In genomic region chr1:42960693-42961559, GRCh38 we compare ENCODE assay signal across 11 cellular contexts. TPM values are rescaled to one million over a fixed set of nuclear protein-coding genes. Genes with fewer than 3 reads are reported as not detected.
DNase-seq lines count a peak whose midpoint lies in the region; ATAC-seq, FAIRE-seq and TF ChIP-seq lines count a peak whose summit lies in the region.
"Had no signal": no experiment of that assay in that cellular context is flagged by ENCODE, and none has a peak within 500 bp of the region (broad histone marks: within the 10 kb centered on the region; RNA-seq: fewer than 3 reads in every experiment).

No MANE protein-coding gene starts in this region.

- H3K56ac ChIP-seq in H1 (replicated peaks; ENCODE audit: insufficient read length, low read depth, low read length), result no peak overlapping the region

- peak overlapping the region in 6 of 8 donors; percentile 13 to 91 (median 62) for H3K27ac Mint-ChIP-seq in CD8-positive, alpha-beta memory T cell
- peak overlapping the region; percentile 62 for H3K27ac Mint-ChIP-seq in neural progenitor cell

- peak overlapping the region; percentile 88 for H2BK20ac ChIP-seq in H1 (ENCODE audit: low read length)

- peaks cover 0 to 2% of the 10 kb centered on the region in 2 donors for H3K27me3 Mint-ChIP-seq in CD8-positive, alpha-beta memory T cell
- peaks cover 16% of the 10 kb centered on the region for H3K27me3 Mint-ChIP-seq in neural progenitor cell (ENCODE audit: insufficient read depth, low read depth)

- POLR2A ChIA-PET in CD8-positive, alpha-beta memory T cell (lab: Charles Lee), result interaction anchor here (1.0 kb wide), 1 partner anchor 26 kb away, joined by 4 read pairs; no protein-coding TSS in a partner anchor
- POLR2A ChIA-PET in H1 (lab: Charles Lee; ENCODE audit: partially characterized antibody), result interaction anchor here (0.5 to 14.7 kb wide), 11 partner anchors 10 to 100 kb away, joined by 3 to 140 read pairs (median 5); no protein-coding TSS in a partner anchor

- H3K4me3 Mint-ChIP-seq in CD8-positive, alpha-beta memory T cell, result peak overlapping the region; percentile 13 to 96 (median 37)
- peak overlapping the region; percentile 99 for H3K4me3 Mint-ChIP-seq in neural progenitor cell

- TF ChIP-seq POLR2A in H1 (IDR thresholded peaks at IDR 0.05; ENCODE audit: control extremely low read depth in 1 of 2, low read depth in 2 of 2, low read length in 2 of 2), result no peak
- no peak for TF ChIP-seq POLR2A in suprapubic skin (IDR thresholded peaks at IDR 0.05)

- H4K20me1 ChIP-seq in H1 (replicated peaks in 1 of 2; ENCODE audit: control insufficient read depth in 1 of 2, insufficient read depth in 2 of 2, low read length in 2 of 2) (peaks cover 8 to 13% of the 10 kb centered on the region in 2 experiments), neural progenitor cell (ENCODE audit: low read depth) (peaks cover 27% of the 10 kb centered on the region)

- H4K8ac ChIP-seq in H1 (ENCODE audit: extremely low read depth, insufficient read depth, low read length), result no peak overlapping the region

- FAIRE-seq in H1 (lab: Jason Lieb, UNC), result no peak

- peak overlapping the region; percentile 30 to 81; a peak in 3 of 4 replicates for H3K4me2 ChIP-seq in H1 (ENCODE audit: insufficient read depth in 1 of 2, low read depth in 2 of 2, low read length in 2 of 2)
- peak overlapping the region; percentile 100 for H3K4me2 ChIP-seq in neural progenitor cell

- no peaks in the 10 kb centered on the region for H3K9me3 ChIP-seq in CD8-positive, alpha-beta memory T cell (ENCODE audit: low read length)
- no peaks in the 10 kb centered on the region for H3K9me3 ChIP-seq in H1 (ENCODE audit: insufficient read depth in 2 of 2, low read depth in 1 of 2, low read length in 1 of 2)
- no peaks in the 10 kb centered on the region for H3K9me3 ChIP-seq in neural progenitor cell (ENCODE audit: low read depth)
- no peaks in the 10 kb centered on the region for H3K9me3 ChIP-seq in suprapubic skin
- H3K9me3 ChIP-seq: neutrophil had no signal

- peak overlapping the region; percentile 71 for H2AK5ac ChIP-seq in H1 (ENCODE audit: low read depth, low read length)

- peaks cover 26% of the 10 kb centered on the region for H3F3A ChIP-seq in neural progenitor cell (ENCODE audit: low read depth)

- peaks cover 0 to 12% (median 4%) of the 10 kb centered on the region in 3 donors for H3K36me3 Mint-ChIP-seq in CD8-positive, alpha-beta memory T cell
- peaks cover 10% of the 10 kb centered on the region for H3K36me3 Mint-ChIP-seq in neural progenitor cell

- TF ChIP-seq EP300 in H1 (IDR thresholded peaks at IDR 0.05; ENCODE audit: borderline replicate concordance in 1 of 2, low read depth in 2 of 2, low read length in 2 of 2) (no peak), suprapubic skin (IDR thresholded peaks at IDR 0.05) (no peak)

- H3K4me1 ChIP-seq in CD8-positive, alpha-beta memory T cell (ENCODE audit: insufficient read depth, low read length), result peaks cover 20% of the 10 kb centered on the region
- H3K4me1 ChIP-seq in H1 (replicated peaks in 1 of 4; ENCODE audit: control insufficient read depth in 3 of 4, insufficient read depth in 4 of 4, low read length in 3 of 4), result peaks cover 17 to 34% (median 25%) of the 10 kb centered on the region in 4 experiments
- H3K4me1 ChIP-seq in neural progenitor cell, result peaks cover 43% of the 10 kb centered on the region
- H3K4me1 ChIP-seq in suprapubic skin, result peaks cover 53% of the 10 kb centered on the region

- H4K91ac ChIP-seq in H1 (replicated peaks; ENCODE audit: insufficient read length, low read length), result peak overlapping the region; percentile 26

- H3K4me1 Mint-ChIP-seq in CD8-positive, alpha-beta memory T cell, result peaks cover 33 to 37% (median 35%) of the 10 kb centered on the region in 3 donors
- peaks cover 54% of the 10 kb centered on the region for H3K4me1 Mint-ChIP-seq in neural progenitor cell

- DNase-seq in CD8-positive, alpha-beta memory T cell, result no peak
- peak; percentile 52 for DNase-seq in M059J (ENCODE audit: low read depth)
- DNase-seq in H1 (ENCODE audit: low read depth in 1 of 2, low spot score in 2 of 2), result no peak
- peak; percentile 45 for DNase-seq in neural progenitor cell (ENCODE audit: low spot score)
- DNase-seq in UCSD-AML1 (lab: John Stamatoyannopoulos, UW; ENCODE audit: unreplicated experiment), result no peak
- DNase-seq in cerebellar cortex (ENCODE audit: low spot score), result no peak
- no peak for DNase-seq in suprapubic skin (ENCODE audit: low spot score in 2 of 2)
- DNase-seq: activated gamma-delta T cell, NCI-H1436 had no signal

- H3K14ac ChIP-seq in H1 (ENCODE audit: insufficient read length), result no peak overlapping the region

- H3K23ac ChIP-seq in H1 (ENCODE audit: insufficient read length), result no peak overlapping the region

- CTCF ChIA-PET in CD8-positive, alpha-beta memory T cell (lab: Charles Lee), result interaction anchor here (1.0 to 2.5 kb wide), 3 partner anchors 24 to 113 kb away, joined by 4 to 7 read pairs (median 5); no protein-coding TSS in a partner anchor
- CTCF ChIA-PET in H1 (lab: Charles Lee; ENCODE audit: partially characterized antibody), result interaction anchor here (0.6 to 5.2 kb wide), 4 partner anchors 17 to 112 kb away, joined by 3 to 24 read pairs (median 9); no protein-coding TSS in a partner anchor

- peak overlapping the region; percentile 69; the same call in 1 of the 2 replicates for H2BK5ac ChIP-seq in H1 (ENCODE audit: low read depth, low read length)

- peak overlapping the region; percentile 2 for H2BK120ac ChIP-seq in H1 (replicated peaks; ENCODE audit: low read depth, low read length)

- no peaks in the 10 kb centered on the region for H3K36me3 ChIP-seq in CD8-positive, alpha-beta memory T cell (ENCODE audit: insufficient read depth, low read length)
- peaks cover 0 to 5% (median under 1%) of the 10 kb centered on the region in 4 experiments; a peak in 1 of 8 replicates for H3K36me3 ChIP-seq in H1 (ENCODE audit: control insufficient read depth in 2 of 4, insufficient read depth in 4 of 4, low read length in 3 of 4)
- H3K36me3 ChIP-seq in neural progenitor cell, result no peaks in the 10 kb centered on the region
- no peaks in the 10 kb centered on the region for H3K36me3 ChIP-seq in suprapubic skin
- H3K36me3 ChIP-seq: neutrophil had no signal

- peak overlapping the region; percentile 99 for H2BK12ac ChIP-seq in H1 (ENCODE audit: low read depth, low read length)

- H2BK15ac ChIP-seq in H1 (ENCODE audit: low read length), result peak overlapping the region; percentile 93

- H3K9ac ChIP-seq in H1 (replicated peaks in 1 of 4; ENCODE audit: extremely low read depth in 1 of 4, low read depth in 3 of 4, low read length in 3 of 4) (no peak overlapping the region; a peak in 1 of 7 replicates), neural progenitor cell (no peak overlapping the region)

- TF ChIP-seq CTCF in H1 (IDR thresholded peaks at IDR 0.05; ENCODE audit: control extremely low read depth in 1 of 3, insufficient read depth in 1 of 3, low read depth in 1 of 3, low read length in 3 of 3) (no peak), neural progenitor cell (IDR thresholded peaks at IDR 0.05) (no peak), suprapubic skin (IDR thresholded peaks at IDR 0.05) (no peak)

- WGBS in H1 (ENCODE audit: extremely low coverage in 1 of 2, insufficient coverage in 1 of 2, insufficient read length in 1 of 2, insufficient replicate concordance in 2 of 2, low coverage in 1 of 2, low lambda C conversion rate in 2 of 2, missing lambda C conversion rate in 1 of 2), 2 experiments, result 88% methylated on average over 9 of the region's 10 CpGs; no CpG with 5 or more reads in 1 of the 2 experiments
- WGBS in suprapubic skin, result 78% methylated on average over 9 of the region's 10 CpGs

- peak overlapping the region; percentile 23 for H3K4ac ChIP-seq in H1 (replicated peaks; ENCODE audit: insufficient read length, low read depth, low read length)

- H3K18ac ChIP-seq in H1 (ENCODE audit: extremely low read depth, low read length), result peak overlapping the region; percentile 68

- no peaks in the 10 kb centered on the region for H3K27me3 ChIP-seq in CD8-positive, alpha-beta memory T cell (ENCODE audit: insufficient read depth, low read length, poor library complexity, severe bottlenecking)
- H3K27me3 ChIP-seq in H1 (replicated peaks in 1 of 4; ENCODE audit: control insufficient read depth in 3 of 4, extremely low read depth in 1 of 4, insufficient read depth in 3 of 4, low read length in 3 of 4), result no peaks in the 10 kb centered on the region
- no peaks in the 10 kb centered on the region for H3K27me3 ChIP-seq in neural progenitor cell
- H3K27me3 ChIP-seq in suprapubic skin, result no peaks in the 10 kb centered on the region

- H4K5ac ChIP-seq in H1 (ENCODE audit: insufficient read length, low read depth, low read length), result no peak overlapping the region

- peak overlapping the region; percentile 84 for H3K27ac ChIP-seq in CD8-positive, alpha-beta memory T cell (ENCODE audit: low read depth, low read length)
- H3K27ac ChIP-seq in H1 (ENCODE audit: low read depth, low read length) (no peak overlapping the region), neural progenitor cell (peak overlapping the region; percentile 38), suprapubic skin (no peak overlapping the region)
- H3K27ac ChIP-seq: neutrophil had no signal

- ATAC-seq in GM21619 (IDR thresholded peaks at IDR 0.05; ENCODE audit: unreplicated experiment), result no peak

- peaks cover 29 to 53% of the 10 kb centered on the region in 2 experiments for H3K79me2 ChIP-seq in H1 (ENCODE audit: control insufficient read depth in 1 of 2, insufficient read depth in 2 of 2, low read length in 2 of 2)
- H3K79me2 ChIP-seq in neural progenitor cell (ENCODE audit: low read depth), result peaks cover 56% of the 10 kb centered on the region

- H2AFZ ChIP-seq in H1 (ENCODE audit: low read length) (no peak overlapping the region), neural progenitor cell (replicated peaks) (no peak overlapping the region)

- H3K9me3 Mint-ChIP-seq in CD8-positive, alpha-beta memory T cell, result no peaks in the 10 kb centered on the region
- H3K9me3 Mint-ChIP-seq in neural progenitor cell, result no peaks in the 10 kb centered on the region

- H3K4me3 ChIP-seq in CD8-positive, alpha-beta memory T cell (ENCODE audit: low read length), result no peak overlapping the region
- H3K4me3 ChIP-seq in H1 (ENCODE audit: extremely low read depth in 1 of 4, insufficient read depth in 2 of 4, low read depth in 3 of 4, low read length in 4 of 4), result no peak overlapping the region
- H3K4me3 ChIP-seq in neural progenitor cell, result no peak overlapping the region
- H3K4me3 ChIP-seq in suprapubic skin, result no peak overlapping the region

- TF ChIP-seq RAD21 in H1 (IDR thresholded peaks at IDR 0.05 in 1 of 2, conservative IDR thresholded peaks at IDR 0.05 in 1 of 2; ENCODE audit: low read depth in 2 of 2, low read length in 2 of 2), result no peak

- peaks cover 4% of the 10 kb centered on the region; the same call in 1 of the 2 replicates for H3K23me2 ChIP-seq in H1 (ENCODE audit: low read depth, low read length)

- no peaks in the 10 kb centered on the region; the same call in none of the 2 replicates for H3K79me1 ChIP-seq in H1 (ENCODE audit: low read depth, low read length)

RNA-seq across cellular contexts. Expression of gene SLC2A1, which starts 2.3 kb away (rescaled TPM):
- total RNA-seq in CD8-positive, alpha-beta memory T cell, result 100 to 1,000 TPM; 103 to 108 TPM
- polyA plus RNA-seq in CD8-positive, alpha-beta memory T cell, result 42.6 TPM
- total RNA-seq in M059J (2014; rRNA removed; shearing (Covaris generic)), result 218 and 274 TPM in 2 replicates
- 230 and 239 TPM in 2 replicates for total RNA-seq in H1 (2021; fragmentation: NEBNext Ultra II Directional; extraction: Animal tissue kit (Norgen Biotek cat#: 25700))
- polyA plus RNA-seq in H1 (2011; rRNA removed), result 308 and 434 TPM in 2 replicates
- 236 TPM for polyA plus RNA-seq in H1 (2011; cell fraction: cytosol; rRNA removed)
- 357 TPM for polyA plus RNA-seq in H1 (2011; cell fraction: nucleus; rRNA removed)
- 162 to 242 TPM (median 209 TPM) in 4 replicates for polyA plus RNA-seq in H1 (2012, experiment 1 of 2)
- polyA plus RNA-seq in H1 (2012, experiment 2 of 2), result 247 TPM
- polyA plus RNA-seq in H1 (2013, experiment 1 of 2), result 529 TPM
- polyA plus RNA-seq in H1 (2013, experiment 2 of 2), result 510 TPM
- polyA minus RNA-seq in H1 (2011; rRNA and poly(A)+ RNA removed), result 208 and 234 TPM in 2 replicates
- 142 TPM for polyA minus RNA-seq in H1 (2011; cell fraction: cytosol; rRNA and poly(A)+ RNA removed)
- 197 TPM for polyA minus RNA-seq in H1 (2011; cell fraction: nucleus; rRNA and poly(A)+ RNA removed)
- total RNA-seq in neural progenitor cell (ENCODE audit: low replicate concordance) (303 and 720 TPM in 2 replicates), suprapubic skin (1,000 to 10,000 TPM in 1 of 4 donors, 100 to 1,000 TPM in 3; 466 to 1,239 (median 686) TPM)

Comparison
In these comparisons a context has a peak if more than half of its experiments do, and no peak if none do; other contexts are left out.
1. DNase-seq: peak in M059J (single experiment) and neural progenitor cell (single experiment); none in CD8-positive, alpha-beta memory T cell (0 of 5), H1 (0 of 2), UCSD-AML1 (single experiment), cerebellar cortex (single experiment) and suprapubic skin (0 of 2).
2. H3K27ac ChIP-seq: peak in CD8-positive, alpha-beta memory T cell (single experiment) and neural progenitor cell (single experiment); none in H1 (single experiment) and suprapubic skin (single experiment).